8 cellular contexts compared by ENCODE assay signal in the genomic region with DNA sequence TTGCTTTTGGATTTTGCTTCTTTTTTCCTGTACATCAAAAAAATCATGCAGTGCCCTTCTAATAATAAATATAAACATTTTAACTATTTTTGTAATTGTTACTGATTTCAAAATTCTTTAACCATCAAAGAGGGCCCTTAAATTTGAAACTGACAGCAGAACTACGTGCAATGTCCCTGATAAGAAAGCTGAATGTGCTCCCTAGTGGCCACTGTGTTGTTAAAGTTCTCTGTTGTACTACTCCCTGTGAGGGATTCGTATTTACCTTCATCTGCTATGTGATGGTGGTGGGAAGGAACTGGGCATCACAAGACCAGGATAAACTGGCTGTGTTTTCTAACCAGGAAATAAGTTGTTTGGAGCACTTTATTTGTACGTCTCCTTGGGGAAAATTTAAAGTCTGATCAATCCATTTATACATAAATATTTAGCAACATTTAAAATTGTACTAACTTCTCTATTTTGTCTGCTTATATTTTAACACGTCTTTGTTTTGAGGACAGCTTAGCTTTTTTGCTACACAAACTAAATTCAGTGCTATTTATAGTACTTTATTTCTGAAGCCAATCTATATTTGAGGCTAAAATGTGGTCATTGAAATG.
A peak's percentile ranks its signal among the peaks of the same experiment; 100 is the strongest.
DNase-seq lines count a peak whose midpoint lies in the region; ATAC-seq and TF ChIP-seq lines count a peak whose summit lies in the region.

No MANE protein-coding gene starts in this region.

- DNase-seq in heart right ventricle (no peak), left ventricle myocardium superior (no peak), NCI-H69 (lab: John Stamatoyannopoulos, UW) (peak; percentile 87), colonic mucosa (peak; percentile 48), neural crest cell (ENCODE audit: low read depth, low spot score) (no peak)
- DNase-seq in activated T-cell treated with anti-CD3 and anti-CD28 coated beads, Interleukin-2, amount 50 U/mL, for 48 hours, result no peak

- H3K27me3 ChIP-seq in heart right ventricle (no peaks in the 10 kb centered on the region), colonic mucosa (no peaks in the 10 kb centered on the region)

- H3K4me3 ChIP-seq in heart right ventricle (no peak overlapping the region), colonic mucosa (no peak overlapping the region)

- no peaks in the 10 kb centered on the region for H3K27me3 Mint-ChIP-seq in neural crest cell (ENCODE audit: low read depth)

- H3K27ac Mint-ChIP-seq in neural crest cell (ENCODE audit: unreplicated experiment), result no peak overlapping the region

- peaks cover 2% of the 10 kb centered on the region for H3K36me3 Mint-ChIP-seq in neural crest cell (ENCODE audit: low read depth)

- no peaks in the 10 kb centered on the region for H3K36me3 ChIP-seq in heart right ventricle
- H3K36me3 ChIP-seq in colonic mucosa, result no peaks in the 10 kb centered on the region

- WGBS in heart right ventricle, 2 donors, result 33 to 43% methylated on average over 4 of the region's 4 CpGs

- ATAC-seq in heart right ventricle (peak in 2 of 8 donors; percentile 16 to 52), left ventricle myocardium superior (no peak), HG03135 (IDR thresholded peaks at IDR 0.05; ENCODE audit: unreplicated experiment) (no peak), GM18909 (IDR thresholded peaks at IDR 0.05; ENCODE audit: poor library complexity, unreplicated experiment) (no peak)

- no peak overlapping the region for H3K9ac ChIP-seq in colonic mucosa (ENCODE audit: low read depth in 2 of 2, low read length in 2 of 2)

- intact Hi-C loops in heart right ventricle (cut with DNase I), result loop anchor here in 1 of 10 donors (5.0 kb wide), 1 partner anchor 525 kb away; no protein-coding TSS in a partner anchor
- intact Hi-C loops in left ventricle myocardium superior (cut with micrococcal nuclease), result no loop called here
- intact Hi-C loops in colonic mucosa (cut with DNase I), result no loop called here

- no peaks in the 10 kb centered on the region for H3K9me3 ChIP-seq in heart right ventricle
- no peaks in the 10 kb centered on the region for H3K9me3 ChIP-seq in colonic mucosa

- no peak overlapping the region for H3K4me3 Mint-ChIP-seq in neural crest cell

- TF ChIP-seq CTCF in heart right ventricle (IDR thresholded peaks at IDR 0.05) (peak in 7 of 9 donors; percentile 16 to 43 (median 31)), colonic mucosa (IDR thresholded peaks at IDR 0.05) (peak; percentile 25), neural crest cell (conservative IDR thresholded peaks at IDR 0.05) (peak; percentile 72)

- no peaks in the 10 kb centered on the region for H3K4me1 Mint-ChIP-seq in neural crest cell

- peaks cover 5% of the 10 kb centered on the region for H3K9me3 Mint-ChIP-seq in neural crest cell

- H3K27ac ChIP-seq in heart right ventricle (no peak overlapping the region), colonic mucosa (no peak overlapping the region)

- H3K4me1 ChIP-seq in heart right ventricle, result no peaks in the 10 kb centered on the region
- H3K4me1 ChIP-seq in colonic mucosa, result no peaks in the 10 kb centered on the region

Comparison
In these comparisons a context has a peak if more than half of its experiments do, and no peak if none do; other contexts are left out.
1. DNase-seq: peak in NCI-H69 (single experiment) and colonic mucosa (single experiment); none in heart right ventricle (0 of 2), left ventricle myocardium superior (single experiment), neural crest cell (single experiment) and activated T-cell treated with anti-CD3 and anti-CD28 coated beads, Interleukin-2, amount 50 U/mL, for 48 hours (0 of 2).
2. Peak in every context shown above with its lines, with median percentiles within 50 percentile points of each other: CTCF ChIP-seq.